In genomic region chr19:1650627-1651009, GRCh38 we compare ENCODE assay signal across 8 cellular contexts. TPM values are rescaled to one million over a fixed set of nuclear protein-coding genes. Genes with fewer than 3 reads are reported as not detected.
A peak's percentile ranks its signal among the peaks of the same experiment; 100 is the strongest.
DNase-seq lines count a peak whose midpoint lies in the region; ATAC-seq and TF ChIP-seq lines count a peak whose summit lies in the region.

No MANE protein-coding gene starts in this region.

- H3K79me2 ChIP-seq in HCT116 (ENCODE audit: insufficient read depth, low read length): peaks cover 51% of the 10 kb centered on the region

- peaks cover 47% of the 10 kb centered on the region for H3K36me3 ChIP-seq in A673 (ENCODE audit: insufficient read depth, low read length, poor library complexity, severe bottlenecking)
- peaks cover 13 to 30% of the 10 kb centered on the region in 2 experiments for H3K36me3 ChIP-seq in HCT116 (ENCODE audit: control insufficient read depth in 1 of 2, insufficient read depth in 2 of 2, low read length in 2 of 2)
- no peaks in the 10 kb centered on the region for H3K36me3 ChIP-seq in kidney epithelial cell (ENCODE audit: control insufficient read depth, insufficient read depth, low read length)

- no peak for ATAC-seq in HCT116
- ATAC-seq in HG03442 (IDR thresholded peaks at IDR 0.05; ENCODE audit: unreplicated experiment): no peak
- no peak for ATAC-seq in GM18870 (IDR thresholded peaks at IDR 0.05; ENCODE audit: unreplicated experiment)
- no peak for ATAC-seq in HG03196 (IDR thresholded peaks at IDR 0.05; ENCODE audit: unreplicated experiment)

- H3K36me3 Mint-ChIP-seq in activated naive CD8-positive, alpha-beta T cell treated with anti-CD3 and anti-CD28 coated beads for 36 hours: peaks cover 8% of the 10 kb centered on the region

- peak overlapping the region; percentile 88 for H3K4me3 Mint-ChIP-seq in activated naive CD8-positive, alpha-beta T cell treated with anti-CD3 and anti-CD28 coated beads for 36 hours

- RAD21 ChIA-PET in HCT116 (lab: Charles Lee; ENCODE audit: low non-redundant PET in 1 of 2, low total read pairs in 2 of 2, uncharacterized antibody in 2 of 2, unreplicated experiment in 2 of 2): no interaction called here

- peak overlapping the region; percentile 95 for H3K27ac Mint-ChIP-seq in activated naive CD8-positive, alpha-beta T cell treated with anti-CD3 and anti-CD28 coated beads for 36 hours

- H3K4me3 ChIP-seq in A673 (ENCODE audit: low read depth, low read length, poor library complexity, severe bottlenecking) (peak overlapping the region; percentile 83), HCT116 (replicated peaks in 1 of 2; ENCODE audit: low read depth in 1 of 2, low read length in 2 of 2) (peak overlapping the region; percentile 58 to 83), kidney epithelial cell (ENCODE audit: low read depth, low read length) (peak overlapping the region; percentile 70)

- peak overlapping the region; percentile 84 for H3K9ac ChIP-seq in HCT116 (ENCODE audit: low read length)

- no peak for TF ChIP-seq RAD21 in HCT116 (IDR thresholded peaks at IDR 0.05; ENCODE audit: low read depth)

- POLR2A ChIA-PET in A673 (lab: Charles Lee; ENCODE audit: low non-redundant PET): interaction anchor here (1.0 kb wide), 1 partner anchor 32 kb away, joined by 3 read pairs; no protein-coding TSS in a partner anchor
- POLR2A ChIA-PET in HCT116 (lab: Charles Lee): no interaction called here

- H3K4me1 ChIP-seq in A673 (ENCODE audit: insufficient read depth, low read length, poor library complexity, severe bottlenecking): peaks cover 15% of the 10 kb centered on the region
- H3K4me1 ChIP-seq in HCT116 (ENCODE audit: control insufficient read depth in 1 of 2, insufficient read depth in 2 of 2, low read length in 2 of 2): peaks cover 17 to 37% of the 10 kb centered on the region in 2 experiments

- H3K9me2 ChIP-seq in HCT116 (ENCODE audit: insufficient read depth): no peaks in the 10 kb centered on the region

- TF ChIP-seq CTCF in A673 (conservative IDR thresholded peaks at IDR 0.05; ENCODE audit: low read depth, low read length) (0 out of 2 replicates have a peak, but pooled peaks have one; percentile 17), HCT116 (IDR thresholded peaks at IDR 0.05 in 2 of 3, conservative IDR thresholded peaks at IDR 0.05 in 1 of 3; ENCODE audit: borderline replicate concordance in 1 of 3, insufficient read depth in 1 of 3, low read depth in 2 of 3, low read length in 2 of 3) (0 out of 6 replicates have a peak, but pooled peaks of 2 of the 3 experiments have one; percentile 3 to 17), kidney epithelial cell (IDR thresholded peaks at IDR 0.05; ENCODE audit: insufficient read depth, low read length, poor library complexity, severe bottlenecking) (no peak)

- no peaks in the 10 kb centered on the region for H4K20me1 ChIP-seq in HCT116 (ENCODE audit: insufficient read depth)

- H3K9me3 Mint-ChIP-seq in activated naive CD8-positive, alpha-beta T cell treated with anti-CD3 and anti-CD28 coated beads for 36 hours: no peaks in the 10 kb centered on the region

- peaks cover 23% of the 10 kb centered on the region for H3K4me1 Mint-ChIP-seq in activated naive CD8-positive, alpha-beta T cell treated with anti-CD3 and anti-CD28 coated beads for 36 hours

- H3K27ac ChIP-seq in A673 (ENCODE audit: low read depth, low read length, poor library complexity, severe bottlenecking): peak overlapping the region; percentile 93
- peak overlapping the region; percentile 82 for H3K27ac ChIP-seq in HCT116 (ENCODE audit: low read depth, low read length)

- no peak overlapping the region for H2AFZ ChIP-seq in HCT116 (ENCODE audit: low read depth, low read length, poor library complexity, severe bottlenecking)

- intact Hi-C loops in A673 (cut with micrococcal nuclease; ENCODE audit: unreplicated experiment): loop anchor here (5.0 kb wide), 1 partner anchor 43 kb away; the partner anchor contains the start of gene UQCR11
- intact Hi-C loops in HCT116 (cut with micrococcal nuclease): no loop called here

- H3K9me3 ChIP-seq in A673 (ENCODE audit: low read depth, low read length, poor library complexity, severe bottlenecking) (no peaks in the 10 kb centered on the region), HCT116 (ENCODE audit: control insufficient read depth in 1 of 2, insufficient read depth in 1 of 2, low read depth in 1 of 2, low read length in 2 of 2) (no peaks in the 10 kb centered on the region)

- no peaks in the 10 kb centered on the region for H3K27me3 ChIP-seq in A673 (replicated peaks; ENCODE audit: insufficient read depth, low read depth, low read length, poor library complexity)
- H3K27me3 ChIP-seq in HCT116 (ENCODE audit: insufficient read depth, low read length): no peaks in the 10 kb centered on the region
- H3K27me3 ChIP-seq in kidney epithelial cell (ENCODE audit: control insufficient read depth, insufficient read depth, low read length): no peaks in the 10 kb centered on the region

- no peaks in the 10 kb centered on the region for H3K27me3 Mint-ChIP-seq in activated naive CD8-positive, alpha-beta T cell treated with anti-CD3 and anti-CD28 coated beads for 36 hours

- no peak for TF ChIP-seq POLR2A in HCT116 (IDR thresholded peaks at IDR 0.05; ENCODE audit: borderline replicate concordance, extremely low read depth, insufficient read depth, insufficient read length)

- CTCF ChIA-PET in A673 (lab: Charles Lee): interaction anchor here (0.5 to 1.8 kb wide), 4 partner anchors 22 to 175 kb away, joined by 3 to 7 read pairs (median 4); no protein-coding TSS in a partner anchor
- CTCF ChIA-PET in HCT116 (lab: Charles Lee): interaction anchor here (0.7 kb wide), 1 partner anchor 11 kb away, joined by 3 read pairs; no protein-coding TSS in a partner anchor

- DNase-seq in A673 (ENCODE audit: low spot score): peak; percentile 79
- DNase-seq in HCT116 (ENCODE audit: low read depth, low spot score): no peak
- DNase-seq in activated naive CD8-positive, alpha-beta T cell treated with anti-CD3 and anti-CD28 coated beads for 36 hours: peak; percentile 33
- DNase-seq in kidney epithelial cell (ENCODE audit: low read depth): no peak
- no peak for DNase-seq in glomerular visceral epithelial cell (ENCODE audit: extremely low spot score)

- H3K4me2 ChIP-seq in HCT116 (ENCODE audit: low read length): peak overlapping the region; percentile 83

- TSS peak; percentile 54 for BruUV-seq in A673 (replicated peaks; lab: Mats Ljungman, UMichigan)
- TSS peak; percentile 63 for BruUV-seq in HCT116 (replicated peaks; lab: Mats Ljungman, UMichigan)

TF ChIP-seq in HCT116, 20 proteins besides CTCF, POLR2A, EP300 and RAD21 (continues in another document):
- TF ChIP-seq FOSL1 (IDR thresholded peaks at IDR 0.05; ENCODE audit: low read depth) (no peak), EZH2 (IDR thresholded peaks at IDR 0.05) (no peak), YY1 (IDR thresholded peaks at IDR 0.05; ENCODE audit: extremely low read depth, insufficient replicate concordance, low read depth, low read length) (no peak), CEBPB (IDR thresholded peaks at IDR 0.05; ENCODE audit: low read depth) (no peak), EGR1 (IDR thresholded peaks at IDR 0.05; ENCODE audit: low read depth) (no peak), EZH2phosphoT487 (IDR thresholded peaks at IDR 0.05; ENCODE audit: borderline replicate concordance) (no peak), SIN3A (IDR thresholded peaks at IDR 0.05; ENCODE audit: low read depth) (no peak), ATF3 (IDR thresholded peaks at IDR 0.05) (no peak)
- TF ChIP-seq, protein P1, sequence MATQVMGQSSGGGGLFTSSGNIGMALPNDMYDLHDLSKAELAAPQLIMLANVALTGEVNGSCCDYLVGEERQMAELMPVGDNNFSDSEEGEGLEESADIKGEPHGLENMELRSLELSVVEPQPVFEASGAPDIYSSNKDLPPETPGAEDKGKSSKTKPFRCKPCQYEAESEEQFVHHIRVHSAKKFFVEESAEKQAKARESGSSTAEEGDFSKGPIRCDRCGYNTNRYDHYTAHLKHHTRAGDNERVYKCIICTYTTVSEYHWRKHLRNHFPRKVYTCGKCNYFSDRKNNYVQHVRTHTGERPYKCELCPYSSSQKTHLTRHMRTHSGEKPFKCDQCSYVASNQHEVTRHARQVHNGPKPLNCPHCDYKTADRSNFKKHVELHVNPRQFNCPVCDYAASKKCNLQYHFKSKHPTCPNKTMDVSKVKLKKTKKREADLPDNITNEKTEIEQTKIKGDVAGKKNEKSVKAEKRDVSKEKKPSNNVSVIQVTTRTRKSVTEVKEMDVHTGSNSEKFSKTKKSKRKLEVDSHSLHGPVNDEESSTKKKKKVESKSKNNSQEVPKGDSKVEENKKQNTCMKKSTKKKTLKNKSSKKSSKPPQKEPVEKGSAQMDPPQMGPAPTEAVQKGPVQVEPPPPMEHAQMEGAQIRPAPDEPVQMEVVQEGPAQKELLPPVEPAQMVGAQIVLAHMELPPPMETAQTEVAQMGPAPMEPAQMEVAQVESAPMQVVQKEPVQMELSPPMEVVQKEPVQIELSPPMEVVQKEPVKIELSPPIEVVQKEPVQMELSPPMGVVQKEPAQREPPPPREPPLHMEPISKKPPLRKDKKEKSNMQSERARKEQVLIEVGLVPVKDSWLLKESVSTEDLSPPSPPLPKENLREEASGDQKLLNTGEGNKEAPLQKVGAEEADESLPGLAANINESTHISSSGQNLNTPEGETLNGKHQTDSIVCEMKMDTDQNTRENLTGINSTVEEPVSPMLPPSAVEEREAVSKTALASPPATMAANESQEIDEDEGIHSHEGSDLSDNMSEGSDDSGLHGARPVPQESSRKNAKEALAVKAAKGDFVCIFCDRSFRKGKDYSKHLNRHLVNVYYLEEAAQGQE (IDR thresholded peaks at IDR 0.05; ENCODE audit: low read depth): no peak

RNA-seq across cellular contexts. Expression of gene TCF3, which starts 1.8 kb away (rescaled TPM):
- total RNA-seq in A673 (2021) (333 and 361 TPM in 2 replicates), HCT116 (2021; ENCODE audit: unreplicated experiment) (208 TPM), kidney epithelial cell (123 and 199 TPM in 2 replicates)
- 151 and 165 TPM in 2 replicates for polyA plus RNA-seq in HCT116 (2012)
- 100 to 1,000 TPM; 106 TPM for total RNA-seq in activated naive CD8-positive, alpha-beta T cell treated with anti-CD3 and anti-CD28 coated beads for 36 hours

RNA-seq across cellular contexts. Expression of gene UQCR11, which starts 45.4 kb away (rescaled TPM):
- total RNA-seq in A673 (2021) (256 and 258 TPM in 2 replicates), HCT116 (2021; ENCODE audit: unreplicated experiment) (303 TPM), kidney epithelial cell (77.8 and 84.6 TPM in 2 replicates)
- polyA plus RNA-seq in HCT116 (2012): 208 and 223 TPM in 2 replicates
- 100 to 1,000 TPM; 229 to 244 TPM for total RNA-seq in activated naive CD8-positive, alpha-beta T cell treated with anti-CD3 and anti-CD28 coated beads for 36 hours

RNA-seq across cellular contexts. Expression of gene MBD3, which starts 58.0 kb away (rescaled TPM):
- 138 and 139 TPM in 2 replicates for total RNA-seq in A673 (2021)
- total RNA-seq in HCT116 (2021; ENCODE audit: unreplicated experiment): 85.7 TPM
- 47.8 and 52.2 TPM in 2 replicates for polyA plus RNA-seq in HCT116 (2012)
- total RNA-seq in activated naive CD8-positive, alpha-beta T cell treated with anti-CD3 and anti-CD28 coated beads for 36 hours: 100 to 1,000 TPM; 111 to 117 TPM
- total RNA-seq in kidney epithelial cell: 118 and 130 TPM in 2 replicates

Comparison
In these comparisons a context has a peak if more than half of its experiments do, and no peak if none do; other contexts are left out.
1. DNase-seq: peak in A673 (single experiment) and activated naive CD8-positive, alpha-beta T cell treated with anti-CD3 and anti-CD28 coated beads for 36 hours (single experiment); none in HCT116 (single experiment), kidney epithelial cell (single experiment) and glomerular visceral epithelial cell (single experiment).
2. Peak in every context shown above with its lines, with median percentiles within 50 percentile points of each other: H3K4me3 ChIP-seq.